Comparison of ENCODE assay signal across 1 cellular context in genomic region chr21:18603246-18603645, GRCh38.
TF ChIP-seq lines count a peak whose summit lies in the region.

No MANE protein-coding gene starts in this region.

TF ChIP-seq in GM23338, 12 proteins besides CTCF, POLR2A, EP300 and RAD21 (continued from another document):
- TF ChIP-seq ZNF462 (CRISPR knock-in tag; IDR thresholded peaks at IDR 0.05) (no peak), NANOG (IDR thresholded peaks at IDR 0.05; ENCODE audit: borderline replicate concordance) (no peak), ZNF114 (CRISPR knock-in tag; IDR thresholded peaks at IDR 0.05) (no peak), EZH2phosphoT487 (IDR thresholded peaks at IDR 0.05; ENCODE audit: unreplicated experiment) (no peak), EZH2 (IDR thresholded peaks at IDR 0.05; ENCODE audit: low read depth, unreplicated experiment) (no peak)
